In the genomic region with DNA sequence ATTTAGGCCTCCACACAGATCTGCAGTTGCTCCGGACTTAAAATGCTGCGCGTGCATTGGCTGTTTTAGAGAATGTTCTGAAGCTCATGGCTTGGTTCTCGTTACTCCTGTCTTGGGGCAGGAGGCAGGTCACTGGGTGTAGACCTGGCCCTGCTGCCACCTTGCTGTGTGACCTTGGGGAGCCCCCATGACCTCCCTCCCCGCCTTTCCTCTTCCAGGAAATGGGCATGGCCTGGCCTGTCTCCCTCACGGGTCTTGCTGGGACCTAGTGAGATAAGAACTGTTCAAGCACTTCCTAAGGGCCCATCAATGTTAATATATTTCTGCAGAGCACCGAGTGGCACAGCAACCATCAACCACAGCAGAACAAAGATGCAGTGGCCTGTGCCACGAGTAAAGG, we compare ENCODE assay signal across 14 cellular contexts. TPM values are rescaled to one million over a fixed set of nuclear protein-coding genes. Genes with fewer than 3 reads are reported as not detected.
DNase-seq lines count a peak whose midpoint lies in the region; ATAC-seq and TF ChIP-seq lines count a peak whose summit lies in the region.
"Had no signal": no experiment of that assay in that cellular context is flagged by ENCODE, and none has a peak within 500 bp of the region (broad histone marks: within the 10 kb centered on the region; RNA-seq: fewer than 3 reads in every experiment).

No MANE protein-coding gene starts in this region.

- no peaks in the 10 kb centered on the region for H3K9me3 Mint-ChIP-seq in activated CD4-positive, alpha-beta T cell treated with anti-CD3 and anti-CD28 coated beads, Interleukin-2, amount 10 ng/mL, durations not matched to agents 7 days and 5 days
- peaks cover 0 to 1% (median 0%) of the 10 kb centered on the region in 5 donors for H3K9me3 Mint-ChIP-seq in CD8-positive, alpha-beta memory T cell
- no peaks in the 10 kb centered on the region for H3K9me3 Mint-ChIP-seq in central memory CD8-positive, alpha-beta T cell
- no peaks in the 10 kb centered on the region for H3K9me3 Mint-ChIP-seq in activated T-helper 2 cell treated with anti-CD3 and anti-CD28 coated beads, Interferon-gamma antibody, Interleukin-2, Interleukin-4, amounts not matched to agents 10 μg/mL and 5 μg/mL and 100 μg/mL, durations not matched to agents 14 hours and 24 hours and 36 hours
- H3K9me3 Mint-ChIP-seq: nephron had no signal

- H3K9me3 ChIP-seq in CD8-positive, alpha-beta memory T cell (ENCODE audit: low read length) = no peaks in the 10 kb centered on the region
- no peaks in the 10 kb centered on the region for H3K9me3 ChIP-seq in neutrophil
- H3K9me3 ChIP-seq: left lung, thoracic aorta had no signal

- intact Hi-C loops in activated T-helper 2 cell treated with anti-CD3 and anti-CD28 coated beads, Interferon-gamma antibody, Interleukin-2, Interleukin-4, amounts not matched to agents 10 μg/mL and 5 μg/mL and 100 μg/mL, durations not matched to agents 14 hours and 24 hours and 36 hours (cut with micrococcal nuclease) = loop anchor here (5.0 kb wide), 2 partner anchors 92 to 107 kb away; no protein-coding TSS in a partner anchor

- CTCF ChIA-PET in activated CD4-positive, alpha-beta T cell treated with anti-CD3 and anti-CD28 coated beads, Interleukin-2, amount 10 ng/mL, durations not matched to agents 7 days and 5 days (lab: Charles Lee) = interaction anchor here (0.6 to 4.6 kb wide), 6 partner anchors 8 to 166 kb away, joined by 3 to 31 read pairs (median 3); no protein-coding TSS in a partner anchor
- CTCF ChIA-PET in CD8-positive, alpha-beta memory T cell (lab: Charles Lee) = interaction anchor here (6.8 to 15.2 kb wide), 3 partner anchors 8 to 127 kb away, joined by 61 to 403 read pairs (median 108); a partner anchor contains a TSS

- no peaks in the 10 kb centered on the region for H3K27me3 Mint-ChIP-seq in activated CD4-positive, alpha-beta T cell treated with anti-CD3 and anti-CD28 coated beads, Interleukin-2, amount 10 ng/mL, durations not matched to agents 7 days and 5 days
- H3K27me3 Mint-ChIP-seq in CD8-positive, alpha-beta memory T cell = peaks cover 0 to 1% of the 10 kb centered on the region in 2 donors
- no peaks in the 10 kb centered on the region for H3K27me3 Mint-ChIP-seq in central memory CD8-positive, alpha-beta T cell
- no peaks in the 10 kb centered on the region for H3K27me3 Mint-ChIP-seq in activated T-helper 2 cell treated with anti-CD3 and anti-CD28 coated beads, Interferon-gamma antibody, Interleukin-2, Interleukin-4, amounts not matched to agents 10 μg/mL and 5 μg/mL and 100 μg/mL, durations not matched to agents 14 hours and 24 hours and 36 hours (ENCODE audit: low read depth)

- POLR2A ChIA-PET in activated CD4-positive, alpha-beta T cell treated with anti-CD3 and anti-CD28 coated beads, Interleukin-2, amount 10 ng/mL, durations not matched to agents 7 days and 5 days (lab: Charles Lee) = interaction anchor here (1.8 to 1.9 kb wide), 2 partner anchors 45 to 49 kb away, joined by 6 read pairs; a partner anchor contains a TSS
- POLR2A ChIA-PET in CD8-positive, alpha-beta memory T cell (lab: Charles Lee) = interaction anchor here (5.6 to 20.9 kb wide), 3 partner anchors 8 to 46 kb away, joined by 56 to 1176 read pairs (median 195); a partner anchor contains a TSS

- ATAC-seq in central memory CD8-positive, alpha-beta T cell (replicated peaks; ENCODE audit: extremely low read depth, poor library complexity, severe bottlenecking) = no peak
- ATAC-seq: foreskin keratinocyte had no signal

- H3K27me3 ChIP-seq in CD8-positive, alpha-beta memory T cell (ENCODE audit: insufficient read depth, low read length, poor library complexity, severe bottlenecking) = no peaks in the 10 kb centered on the region
- no peaks in the 10 kb centered on the region for H3K27me3 ChIP-seq in neutrophil
- H3K27me3 ChIP-seq: foreskin keratinocyte, left lung had no signal

- in situ Hi-C loops in KBM-7 (cut with MboI; ENCODE audit: low pct_unique_long_range_greater_than_20kb, low sequenced_read_pairs) = no loop called here

- DNase-seq in activated CD4-positive, alpha-beta T cell treated with anti-CD3 and anti-CD28 coated beads, Interleukin-2, amount 10 ng/mL, durations not matched to agents 7 days and 5 days = no peak
- DNase-seq in activated CD4-positive, alpha-beta T cell treated with anti-CD3 and anti-CD28 coated beads for 48 hours = no peak
- no peak for DNase-seq in CD8-positive, alpha-beta memory T cell
- DNase-seq in central memory CD8-positive, alpha-beta T cell (ENCODE audit: low spot score in 2 of 2) = no peak
- DNase-seq in SKM-1 (lab: John Stamatoyannopoulos, UW; ENCODE audit: unreplicated experiment) = no peak
- no peak for DNase-seq in KBM-7
- DNase-seq in activated T-helper 2 cell treated with anti-CD3 and anti-CD28 coated beads, Interferon-gamma antibody, Interleukin-2, Interleukin-4, amounts not matched to agents 10 μg/mL and 5 μg/mL and 100 μg/mL, durations not matched to agents 14 hours and 24 hours and 36 hours (ENCODE audit: low spot score) = no peak
- DNase-seq: foreskin keratinocyte, NCI-H146, NCI-H345 had no signal

- H3K4me3 Mint-ChIP-seq in activated CD4-positive, alpha-beta T cell treated with anti-CD3 and anti-CD28 coated beads, Interleukin-2, amount 10 ng/mL, durations not matched to agents 7 days and 5 days = peak overlapping the region; percentile 52
- peak overlapping the region; percentile 30 to 88 (median 67) for H3K4me3 Mint-ChIP-seq in CD8-positive, alpha-beta memory T cell
- no peak overlapping the region for H3K4me3 Mint-ChIP-seq in central memory CD8-positive, alpha-beta T cell
- no peak overlapping the region for H3K4me3 Mint-ChIP-seq in activated T-helper 2 cell treated with anti-CD3 and anti-CD28 coated beads, Interferon-gamma antibody, Interleukin-2, Interleukin-4, amounts not matched to agents 10 μg/mL and 5 μg/mL and 100 μg/mL, durations not matched to agents 14 hours and 24 hours and 36 hours (ENCODE audit: low read depth)
- H3K4me3 Mint-ChIP-seq: nephron had no signal

- no peak overlapping the region for H3K27ac Mint-ChIP-seq in activated CD4-positive, alpha-beta T cell treated with anti-CD3 and anti-CD28 coated beads, Interleukin-2, amount 10 ng/mL, durations not matched to agents 7 days and 5 days
- H3K27ac Mint-ChIP-seq in CD8-positive, alpha-beta memory T cell = peak overlapping the region in 7 of 8 donors; percentile 31 to 95 (median 91)
- peak overlapping the region; percentile 85 for H3K27ac Mint-ChIP-seq in central memory CD8-positive, alpha-beta T cell (ENCODE audit: low read depth)
- no peak overlapping the region for H3K27ac Mint-ChIP-seq in activated T-helper 2 cell treated with anti-CD3 and anti-CD28 coated beads, Interferon-gamma antibody, Interleukin-2, Interleukin-4, amounts not matched to agents 10 μg/mL and 5 μg/mL and 100 μg/mL, durations not matched to agents 14 hours and 24 hours and 36 hours

- peak overlapping the region; percentile 2 for H3K4me3 ChIP-seq in CD8-positive, alpha-beta memory T cell (ENCODE audit: low read length)
- no peak overlapping the region for H3K4me3 ChIP-seq in neutrophil (ENCODE audit: low read depth in 1 of 2, low read length in 1 of 2)
- H3K4me3 ChIP-seq: left lung, thoracic aorta had no signal

- H3K27ac ChIP-seq in CD8-positive, alpha-beta memory T cell (ENCODE audit: low read depth, low read length) = no peak overlapping the region
- H3K27ac ChIP-seq in neutrophil = peak overlapping the region; percentile 5
- H3K27ac ChIP-seq: foreskin keratinocyte, thoracic aorta had no signal

- peaks cover 5% of the 10 kb centered on the region for H3K36me3 ChIP-seq in CD8-positive, alpha-beta memory T cell (ENCODE audit: insufficient read depth, low read length)
- peaks cover 37% of the 10 kb centered on the region for H3K36me3 ChIP-seq in neutrophil

- H3K36me3 Mint-ChIP-seq in activated CD4-positive, alpha-beta T cell treated with anti-CD3 and anti-CD28 coated beads, Interleukin-2, amount 10 ng/mL, durations not matched to agents 7 days and 5 days (ENCODE audit: low read depth) = peaks cover 51% of the 10 kb centered on the region
- H3K36me3 Mint-ChIP-seq in CD8-positive, alpha-beta memory T cell = peaks cover 0 to 33% (median 5%) of the 10 kb centered on the region in 3 donors
- peaks cover 16% of the 10 kb centered on the region for H3K36me3 Mint-ChIP-seq in central memory CD8-positive, alpha-beta T cell (ENCODE audit: insufficient read depth)
- H3K36me3 Mint-ChIP-seq in activated T-helper 2 cell treated with anti-CD3 and anti-CD28 coated beads, Interferon-gamma antibody, Interleukin-2, Interleukin-4, amounts not matched to agents 10 μg/mL and 5 μg/mL and 100 μg/mL, durations not matched to agents 14 hours and 24 hours and 36 hours (ENCODE audit: low read depth) = peaks cover 39% of the 10 kb centered on the region

- H3K4me1 ChIP-seq in CD8-positive, alpha-beta memory T cell (ENCODE audit: insufficient read depth, low read length) = peaks cover 93% of the 10 kb centered on the region
- H3K4me1 ChIP-seq in neutrophil (ENCODE audit: control insufficient read depth in 1 of 2, insufficient read depth in 1 of 2, low read depth in 1 of 2, low read length in 1 of 2) = peaks cover 40 to 42% of the 10 kb centered on the region in 2 experiments
- H3K4me1 ChIP-seq: foreskin keratinocyte had no signal

- no peak for TF ChIP-seq CTCF in neutrophil (IDR thresholded peaks at IDR 0.05)

- peaks cover 61% of the 10 kb centered on the region for H3K4me1 Mint-ChIP-seq in activated CD4-positive, alpha-beta T cell treated with anti-CD3 and anti-CD28 coated beads, Interleukin-2, amount 10 ng/mL, durations not matched to agents 7 days and 5 days
- peaks cover 21 to 49% (median 48%) of the 10 kb centered on the region in 3 donors for H3K4me1 Mint-ChIP-seq in CD8-positive, alpha-beta memory T cell
- H3K4me1 Mint-ChIP-seq in central memory CD8-positive, alpha-beta T cell = peaks cover 50% of the 10 kb centered on the region
- peaks cover 34% of the 10 kb centered on the region for H3K4me1 Mint-ChIP-seq in activated T-helper 2 cell treated with anti-CD3 and anti-CD28 coated beads, Interferon-gamma antibody, Interleukin-2, Interleukin-4, amounts not matched to agents 10 μg/mL and 5 μg/mL and 100 μg/mL, durations not matched to agents 14 hours and 24 hours and 36 hours (ENCODE audit: low read depth)

RNA-seq across cellular contexts. Expression of a gene that starts 49.4 kb away (rescaled TPM):
- 100 to 1,000 TPM; 253 to 255 TPM for total RNA-seq in activated CD4-positive, alpha-beta T cell treated with anti-CD3 and anti-CD28 coated beads, Interleukin-2, amount 10 ng/mL, durations not matched to agents 7 days and 5 days
- 10 to 100 TPM; 33.7 to 37.5 TPM for total RNA-seq in CD8-positive, alpha-beta memory T cell
- 219 TPM for polyA plus RNA-seq in CD8-positive, alpha-beta memory T cell
- 2.4 and 2.7 TPM in 2 replicates for total RNA-seq in activated T-helper 2 cell treated with anti-CD3 and anti-CD28 coated beads, Interferon-gamma antibody, Interleukin-2, Interleukin-4, amounts not matched to agents 10 μg/mL and 5 μg/mL and 100 μg/mL, durations not matched to agents 14 hours and 24 hours and 36 hours

Comparison
In these comparisons a context has a peak if more than half of its experiments do, and no peak if none do; other contexts are left out.
1. H3K27ac Mint-ChIP-seq: peak in CD8-positive, alpha-beta memory T cell (7 of 8) and central memory CD8-positive, alpha-beta T cell (single experiment); none in activated CD4-positive, alpha-beta T cell treated with anti-CD3 and anti-CD28 coated beads, Interleukin-2, amount 10 ng/mL, durations not matched to agents 7 days and 5 days (single experiment) and activated T-helper 2 cell treated with anti-CD3 and anti-CD28 coated beads, Interferon-gamma antibody, Interleukin-2, Interleukin-4, amounts not matched to agents 10 μg/mL and 5 μg/mL and 100 μg/mL, durations not matched to agents 14 hours and 24 hours and 36 hours (single experiment).
2. H3K4me3 Mint-ChIP-seq: peak in activated CD4-positive, alpha-beta T cell treated with anti-CD3 and anti-CD28 coated beads, Interleukin-2, amount 10 ng/mL, durations not matched to agents 7 days and 5 days (single experiment) and CD8-positive, alpha-beta memory T cell (7 of 7); none in central memory CD8-positive, alpha-beta T cell (single experiment) and activated T-helper 2 cell treated with anti-CD3 and anti-CD28 coated beads, Interferon-gamma antibody, Interleukin-2, Interleukin-4, amounts not matched to agents 10 μg/mL and 5 μg/mL and 100 μg/mL, durations not matched to agents 14 hours and 24 hours and 36 hours (single experiment).
3. RNA of a gene that starts 49.4 kb away (total RNA-seq): 253 to 255 TPM in activated CD4-positive, alpha-beta T cell treated with anti-CD3 and anti-CD28 coated beads, Interleukin-2, amount 10 ng/mL, durations not matched to agents 7 days and 5 days; 33.7 to 37.5 TPM in CD8-positive, alpha-beta memory T cell and 2.4 to 2.7 TPM in activated T-helper 2 cell treated with anti-CD3 and anti-CD28 coated beads, Interferon-gamma antibody, Interleukin-2, Interleukin-4, amounts not matched to agents 10 μg/mL and 5 μg/mL and 100 μg/mL, durations not matched to agents 14 hours and 24 hours and 36 hours; every median in the first group is over 4 times any median in the second.